ENCODE assay signal across 9 cellular contexts in genomic region chr12:22121224-22121623, GRCh38.
DNase-seq lines count a peak whose midpoint lies in the region; ATAC-seq and TF ChIP-seq lines count a peak whose summit lies in the region.
"Had no signal": no experiment of that assay in that cellular context is flagged by ENCODE, and none has a peak within 500 bp of the region (broad histone marks: within the 10 kb centered on the region; RNA-seq: fewer than 3 reads in every experiment).

No MANE protein-coding gene starts in this region.

- no peak overlapping the region for H3K4me3 Mint-ChIP-seq in activated CD4-positive, alpha-beta T cell treated with anti-CD3 and anti-CD28 coated beads for 36 hours
- H3K4me3 Mint-ChIP-seq in effector memory CD8-positive, alpha-beta T cell = no peak overlapping the region

- ATAC-seq in activated CD4-positive, alpha-beta T cell treated with anti-CD3 and anti-CD28 coated beads for 36 hours = peak; percentile 60
- ATAC-seq in effector memory CD8-positive, alpha-beta T cell (replicated peaks) = peak; percentile 39

- H3K36me3 Mint-ChIP-seq in activated CD4-positive, alpha-beta T cell treated with anti-CD3 and anti-CD28 coated beads for 36 hours (ENCODE audit: low read depth) = no peaks in the 10 kb centered on the region
- H3K36me3 Mint-ChIP-seq in effector memory CD8-positive, alpha-beta T cell (ENCODE audit: insufficient read depth) = no peaks in the 10 kb centered on the region

- H3K4me3 ChIP-seq in NB4 (ENCODE audit: low read depth, low read length) (no peak overlapping the region), vagina (no peak overlapping the region)

- H3K27ac ChIP-seq in vagina = no peak overlapping the region

- no peaks in the 10 kb centered on the region for H3K9me3 Mint-ChIP-seq in activated CD4-positive, alpha-beta T cell treated with anti-CD3 and anti-CD28 coated beads for 36 hours (ENCODE audit: low read depth)
- no peaks in the 10 kb centered on the region for H3K9me3 Mint-ChIP-seq in effector memory CD8-positive, alpha-beta T cell

- CTCF ChIA-PET in activated CD4-positive, alpha-beta T cell treated with anti-CD3 and anti-CD28 coated beads for 36 hours (lab: Charles Lee) = interaction anchor here (0.7 to 1.4 kb wide), 5 partner anchors 9 to 357 kb away, joined by 3 to 5 read pairs (median 4); no protein-coding TSS in a partner anchor

- H3K36me3 ChIP-seq in vagina = no peaks in the 10 kb centered on the region

- H3K27ac Mint-ChIP-seq in activated CD4-positive, alpha-beta T cell treated with anti-CD3 and anti-CD28 coated beads for 36 hours = no peak overlapping the region
- no peak overlapping the region for H3K27ac Mint-ChIP-seq in effector memory CD8-positive, alpha-beta T cell

- peak; percentile 65 for DNase-seq in activated CD4-positive, alpha-beta T cell treated with anti-CD3 and anti-CD28 coated beads for 36 hours
- DNase-seq in activated CD4-positive, alpha-beta T cell treated with anti-CD3 and anti-CD28 coated beads for 1 hour = no peak
- peak; percentile 33 for DNase-seq in NB4 (ENCODE audit: low read depth)
- DNase-seq in effector memory CD8-positive, alpha-beta T cell = peak; percentile 10 to 14 (median 10)
- DNase-seq in stimulated activated CD8-positive, alpha-beta memory T cell treated with anti-CD3 and anti-CD28 coated beads, Interleukin-4, amount 100 ng/mL, for 48 hours = peak; percentile 55
- no peak for DNase-seq in vagina (ENCODE audit: extremely low spot score in 2 of 2)
- no peak for DNase-seq in amygdala (lab: John Stamatoyannopoulos, UW)
- no peak for DNase-seq in midbrain (lab: John Stamatoyannopoulos, UW)
- DNase-seq: DND-41 had no signal

- TF ChIP-seq CTCF in NB4 (IDR thresholded peaks at IDR 0.05; ENCODE audit: low read depth, low read length) (peak; percentile 65), vagina (IDR thresholded peaks at IDR 0.05) (no peak)

- peaks cover 4% of the 10 kb centered on the region for H3K4me1 Mint-ChIP-seq in activated CD4-positive, alpha-beta T cell treated with anti-CD3 and anti-CD28 coated beads for 36 hours
- no peaks in the 10 kb centered on the region for H3K4me1 Mint-ChIP-seq in effector memory CD8-positive, alpha-beta T cell (ENCODE audit: low read depth in 2 of 2)

- H3K9me3 ChIP-seq in vagina = no peaks in the 10 kb centered on the region

- no peaks in the 10 kb centered on the region for H3K27me3 Mint-ChIP-seq in activated CD4-positive, alpha-beta T cell treated with anti-CD3 and anti-CD28 coated beads for 36 hours
- H3K27me3 Mint-ChIP-seq in effector memory CD8-positive, alpha-beta T cell = peaks cover 4 to 6% of the 10 kb centered on the region in 2 donors

- TF ChIP-seq POLR2A in NB4 (IDR thresholded peaks at IDR 0.05; ENCODE audit: extremely low read depth, insufficient read length) = no peak
- no peak for TF ChIP-seq POLR2A in vagina (IDR thresholded peaks at IDR 0.05)

- no peaks in the 10 kb centered on the region for H3K27me3 ChIP-seq in vagina

- POLR2A ChIA-PET in activated CD4-positive, alpha-beta T cell treated with anti-CD3 and anti-CD28 coated beads for 36 hours (lab: Charles Lee) = no interaction called here

- H3K4me1 ChIP-seq in vagina = no peaks in the 10 kb centered on the region

- intact Hi-C loops in activated CD4-positive, alpha-beta T cell treated with anti-CD3 and anti-CD28 coated beads for 36 hours (cut with DNase I, micrococcal nuclease) = loop anchor here in 1 of 2 experiments (1.0 kb wide), 1 partner anchor 214 kb away; no protein-coding TSS in a partner anchor
- intact Hi-C loops in vagina (cut with DNase I) = no loop called here

Comparison
In these comparisons a context has a peak if more than half of its experiments do, and no peak if none do; other contexts are left out.
1. DNase-seq: peak in activated CD4-positive, alpha-beta T cell treated with anti-CD3 and anti-CD28 coated beads for 36 hours (single experiment), NB4 (single experiment), effector memory CD8-positive, alpha-beta T cell (3 of 3) and stimulated activated CD8-positive, alpha-beta memory T cell treated with anti-CD3 and anti-CD28 coated beads, Interleukin-4, amount 100 ng/mL, for 48 hours (single experiment); none in activated CD4-positive, alpha-beta T cell treated with anti-CD3 and anti-CD28 coated beads for 1 hour (single experiment), vagina (0 of 2), amygdala (0 of 56) and midbrain (single experiment).